1 cellular context compared by ENCODE assay signal in the genomic region with DNA sequence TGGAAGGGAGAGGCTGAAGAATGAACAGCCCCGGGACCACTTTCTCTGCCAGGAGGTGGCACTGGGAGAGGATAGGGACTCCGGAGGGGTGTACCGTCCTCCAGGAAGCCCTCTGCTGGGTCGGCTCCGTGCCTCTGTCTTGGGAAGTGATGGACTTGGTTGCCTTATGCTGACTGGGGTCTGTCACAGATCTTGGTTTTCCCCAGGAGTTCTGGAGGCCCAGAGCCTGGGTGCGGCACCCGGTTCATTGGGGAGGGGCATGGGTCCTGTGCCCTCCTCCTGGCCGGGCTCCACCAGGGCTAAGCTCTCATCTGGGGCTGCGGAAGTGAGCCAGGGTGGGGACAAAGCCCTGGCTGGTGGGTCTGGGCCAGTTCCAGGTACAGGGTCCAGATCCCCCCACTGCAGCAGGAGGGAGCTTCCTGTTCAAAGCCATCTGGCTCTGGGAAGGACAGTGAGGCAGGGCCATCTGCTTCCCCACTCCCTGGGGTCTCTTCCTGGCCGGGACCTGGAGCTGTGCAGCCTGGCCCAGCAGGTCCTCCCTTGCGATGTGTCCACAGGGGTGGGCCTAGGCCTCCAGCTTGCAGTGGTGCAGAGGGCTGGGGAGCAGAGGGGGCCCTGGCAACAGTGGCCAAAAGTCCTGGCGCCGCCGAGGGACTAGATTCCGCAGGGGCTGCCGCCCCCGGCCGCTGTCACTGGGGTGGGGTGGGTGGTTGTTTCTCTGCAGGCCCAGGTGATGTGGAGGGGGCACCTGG.
TF ChIP-seq lines count a peak whose summit lies in the region.

No MANE protein-coding gene starts in this region.

TF ChIP-seq in GM23338, 12 proteins besides CTCF, POLR2A, EP300 and RAD21 (continued from another document):
- TF ChIP-seq, protein P1, sequence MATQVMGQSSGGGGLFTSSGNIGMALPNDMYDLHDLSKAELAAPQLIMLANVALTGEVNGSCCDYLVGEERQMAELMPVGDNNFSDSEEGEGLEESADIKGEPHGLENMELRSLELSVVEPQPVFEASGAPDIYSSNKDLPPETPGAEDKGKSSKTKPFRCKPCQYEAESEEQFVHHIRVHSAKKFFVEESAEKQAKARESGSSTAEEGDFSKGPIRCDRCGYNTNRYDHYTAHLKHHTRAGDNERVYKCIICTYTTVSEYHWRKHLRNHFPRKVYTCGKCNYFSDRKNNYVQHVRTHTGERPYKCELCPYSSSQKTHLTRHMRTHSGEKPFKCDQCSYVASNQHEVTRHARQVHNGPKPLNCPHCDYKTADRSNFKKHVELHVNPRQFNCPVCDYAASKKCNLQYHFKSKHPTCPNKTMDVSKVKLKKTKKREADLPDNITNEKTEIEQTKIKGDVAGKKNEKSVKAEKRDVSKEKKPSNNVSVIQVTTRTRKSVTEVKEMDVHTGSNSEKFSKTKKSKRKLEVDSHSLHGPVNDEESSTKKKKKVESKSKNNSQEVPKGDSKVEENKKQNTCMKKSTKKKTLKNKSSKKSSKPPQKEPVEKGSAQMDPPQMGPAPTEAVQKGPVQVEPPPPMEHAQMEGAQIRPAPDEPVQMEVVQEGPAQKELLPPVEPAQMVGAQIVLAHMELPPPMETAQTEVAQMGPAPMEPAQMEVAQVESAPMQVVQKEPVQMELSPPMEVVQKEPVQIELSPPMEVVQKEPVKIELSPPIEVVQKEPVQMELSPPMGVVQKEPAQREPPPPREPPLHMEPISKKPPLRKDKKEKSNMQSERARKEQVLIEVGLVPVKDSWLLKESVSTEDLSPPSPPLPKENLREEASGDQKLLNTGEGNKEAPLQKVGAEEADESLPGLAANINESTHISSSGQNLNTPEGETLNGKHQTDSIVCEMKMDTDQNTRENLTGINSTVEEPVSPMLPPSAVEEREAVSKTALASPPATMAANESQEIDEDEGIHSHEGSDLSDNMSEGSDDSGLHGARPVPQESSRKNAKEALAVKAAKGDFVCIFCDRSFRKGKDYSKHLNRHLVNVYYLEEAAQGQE (IDR thresholded peaks at IDR 0.05; ENCODE audit: unreplicated experiment), result no peak
